8 cellular contexts compared by ENCODE assay signal in genomic region chr22:38870312-38870741, GRCh38. TPM values are rescaled to one million over a fixed set of nuclear protein-coding genes. Genes with fewer than 3 reads are reported as not detected.
A peak's percentile ranks its signal among the peaks of the same experiment; 100 is the strongest.
DNase-seq lines count a peak whose midpoint lies in the region; ATAC-seq, FAIRE-seq and TF ChIP-seq lines count a peak whose summit lies in the region.

No MANE protein-coding gene starts in this region.

- peak overlapping the region; percentile 83 for H3K4me3 Mint-ChIP-seq in activated T-helper 1 cell treated with anti-CD3 and anti-CD28 coated beads, Interleukin-12 subunit alpha, Interleukin-12 subunit beta, Interleukin-2, Interleukin-4 antibody, amounts not matched to agents 30 ng/mL and 10 ng/mL and 1 ng/mL, durations not matched to agents 14 hours and 24 hours and 36 hours
- peak overlapping the region; percentile 87 to 96 (median 90) for H3K4me3 Mint-ChIP-seq in naive thymus-derived CD4-positive, alpha-beta T cell

- ATAC-seq in naive thymus-derived CD4-positive, alpha-beta T cell = peak; percentile 69
- ATAC-seq in GM19452 (IDR thresholded peaks at IDR 0.05; ENCODE audit: unreplicated experiment) = no peak

- peak overlapping the region; percentile 91 for H3K27ac Mint-ChIP-seq in activated T-helper 1 cell treated with anti-CD3 and anti-CD28 coated beads, Interleukin-12 subunit alpha, Interleukin-12 subunit beta, Interleukin-2, Interleukin-4 antibody, amounts not matched to agents 30 ng/mL and 10 ng/mL and 1 ng/mL, durations not matched to agents 14 hours and 24 hours and 36 hours
- peak overlapping the region; percentile 54 to 91 (median 81) for H3K27ac Mint-ChIP-seq in naive thymus-derived CD4-positive, alpha-beta T cell

- H3K4me3 ChIP-seq in fibroblast of mammary gland (ENCODE audit: control insufficient read depth, low read depth, low read length) = peak overlapping the region; percentile 64
- H3K4me3 ChIP-seq in naive thymus-derived CD4-positive, alpha-beta T cell (ENCODE audit: low read length) = peak overlapping the region; percentile 46

- no peaks in the 10 kb centered on the region for H3K27me3 ChIP-seq in naive thymus-derived CD4-positive, alpha-beta T cell (ENCODE audit: control insufficient read depth in 2 of 2, insufficient read depth in 2 of 2, low read length in 2 of 2)

- H3K9me3 ChIP-seq in naive thymus-derived CD4-positive, alpha-beta T cell (ENCODE audit: control insufficient read depth in 2 of 3, low read length in 3 of 3) = no peaks in the 10 kb centered on the region

- DNase-seq in LHCN-M2 (ENCODE audit: low read depth) = peak; percentile 77
- DNase-seq in RPMI8226 = peak; percentile 87
- DNase-seq in activated T-helper 1 cell treated with anti-CD3 and anti-CD28 coated beads, Interleukin-12 subunit alpha, Interleukin-12 subunit beta, Interleukin-2, Interleukin-4 antibody, amounts not matched to agents 30 ng/mL and 10 ng/mL and 1 ng/mL, durations not matched to agents 14 hours and 24 hours and 36 hours (ENCODE audit: low spot score) = peak; percentile 77
- DNase-seq in fibroblast of mammary gland (ENCODE audit: low read depth) = peak; percentile 81
- peak; percentile 63 to 84 (median 77) for DNase-seq in naive thymus-derived CD4-positive, alpha-beta T cell
- peak; percentile 80 to 81 for DNase-seq in stimulated activated CD8-positive, alpha-beta memory T cell treated with anti-CD3 and anti-CD28 coated beads, Interleukin-7, amount 100 ng/mL, for 4 hours (ENCODE audit: low read depth in 2 of 2)

- H3K27me3 Mint-ChIP-seq in activated T-helper 1 cell treated with anti-CD3 and anti-CD28 coated beads, Interleukin-12 subunit alpha, Interleukin-12 subunit beta, Interleukin-2, Interleukin-4 antibody, amounts not matched to agents 30 ng/mL and 10 ng/mL and 1 ng/mL, durations not matched to agents 14 hours and 24 hours and 36 hours (ENCODE audit: insufficient read depth) = no peaks in the 10 kb centered on the region
- peaks cover 0 to 16% (median 0%) of the 10 kb centered on the region in 5 donors for H3K27me3 Mint-ChIP-seq in naive thymus-derived CD4-positive, alpha-beta T cell

- TF ChIP-seq CTCF in fibroblast of mammary gland (conservative IDR thresholded peaks at IDR 0.05; ENCODE audit: control insufficient read depth, insufficient read depth, low read depth, low read length) = peak; percentile 95

- H3K4me1 Mint-ChIP-seq in activated T-helper 1 cell treated with anti-CD3 and anti-CD28 coated beads, Interleukin-12 subunit alpha, Interleukin-12 subunit beta, Interleukin-2, Interleukin-4 antibody, amounts not matched to agents 30 ng/mL and 10 ng/mL and 1 ng/mL, durations not matched to agents 14 hours and 24 hours and 36 hours (ENCODE audit: low read depth) = peaks cover 53% of the 10 kb centered on the region
- H3K4me1 Mint-ChIP-seq in naive thymus-derived CD4-positive, alpha-beta T cell = peaks cover 35 to 55% (median 49%) of the 10 kb centered on the region in 7 donors

- peak; percentile 93 for FAIRE-seq in G401.6 (lab: Jason Lieb, UNC)

- H3K36me3 ChIP-seq in naive thymus-derived CD4-positive, alpha-beta T cell (ENCODE audit: control insufficient read depth in 2 of 3, insufficient read depth in 3 of 3, low read length in 3 of 3) = peaks cover 0 to 34% (median 3%) of the 10 kb centered on the region in 3 experiments

- H3K4me1 ChIP-seq in naive thymus-derived CD4-positive, alpha-beta T cell (ENCODE audit: control insufficient read depth in 2 of 2, insufficient read depth in 2 of 2, low read length in 2 of 2) = peaks cover 28 to 34% of the 10 kb centered on the region in 2 donors

- intact Hi-C loops in activated T-helper 1 cell treated with anti-CD3 and anti-CD28 coated beads, Interleukin-12 subunit alpha, Interleukin-12 subunit beta, Interleukin-2, Interleukin-4 antibody, amounts not matched to agents 30 ng/mL and 10 ng/mL and 1 ng/mL, durations not matched to agents 14 hours and 24 hours and 36 hours (cut with micrococcal nuclease) = loop anchor here (1.0 kb wide), 5 partner anchors 84 to 449 kb away; partner anchors contain the start of genes RPL3 and SUN2
- intact Hi-C loops in naive thymus-derived CD4-positive, alpha-beta T cell (cut with micrococcal nuclease) = loop anchor here (1.0 to 10.0 kb wide), 13 partner anchors 56 to 1263 kb away; partner anchors contain the start of genes ATF4 (in 1 of the 2) and GGA1 (in 1 of the 2)

- POLR2A ChIA-PET in naive thymus-derived CD4-positive, alpha-beta T cell (lab: Charles Lee) = interaction anchor here (0.5 to 2.4 kb wide), 14 partner anchors 27 to 467 kb away, joined by 3 to 14 read pairs (median 4); partner anchors contain the start of genes APOBEC3C, CBX7 and RPL3

- H3K36me3 Mint-ChIP-seq in activated T-helper 1 cell treated with anti-CD3 and anti-CD28 coated beads, Interleukin-12 subunit alpha, Interleukin-12 subunit beta, Interleukin-2, Interleukin-4 antibody, amounts not matched to agents 30 ng/mL and 10 ng/mL and 1 ng/mL, durations not matched to agents 14 hours and 24 hours and 36 hours (ENCODE audit: low read depth) = peaks cover 21% of the 10 kb centered on the region
- H3K36me3 Mint-ChIP-seq in naive thymus-derived CD4-positive, alpha-beta T cell = peaks cover 0 to 3% (median 0%) of the 10 kb centered on the region in 5 donors

- peak overlapping the region; percentile 73 for H3K27ac ChIP-seq in naive thymus-derived CD4-positive, alpha-beta T cell (ENCODE audit: low read depth, low read length)

- CTCF ChIA-PET in naive thymus-derived CD4-positive, alpha-beta T cell (lab: Charles Lee) = interaction anchor here (0.5 to 4.5 kb wide), 28 partner anchors 8 to 664 kb away, joined by 3 to 94 read pairs (median 4); no protein-coding TSS in a partner anchor

- no peaks in the 10 kb centered on the region for H3K9me3 Mint-ChIP-seq in activated T-helper 1 cell treated with anti-CD3 and anti-CD28 coated beads, Interleukin-12 subunit alpha, Interleukin-12 subunit beta, Interleukin-2, Interleukin-4 antibody, amounts not matched to agents 30 ng/mL and 10 ng/mL and 1 ng/mL, durations not matched to agents 14 hours and 24 hours and 36 hours
- H3K9me3 Mint-ChIP-seq in naive thymus-derived CD4-positive, alpha-beta T cell = no peaks in the 10 kb centered on the region

RNA-seq across cellular contexts. Expression of gene CBX6, which starts 1.7 kb away (rescaled TPM):
- 29.0 TPM in 2 replicates for total RNA-seq in LHCN-M2 (2014; rRNA removed)
- polyA plus RNA-seq in LHCN-M2 (2012) = 19.7 TPM
- 171 and 178 TPM in 2 replicates for total RNA-seq in activated T-helper 1 cell treated with anti-CD3 and anti-CD28 coated beads, Interleukin-12 subunit alpha, Interleukin-12 subunit beta, Interleukin-2, Interleukin-4 antibody, amounts not matched to agents 30 ng/mL and 10 ng/mL and 1 ng/mL, durations not matched to agents 14 hours and 24 hours and 36 hours
- 10 to 100 TPM; 41.7 to 77.0 (median 73.4) TPM for total RNA-seq in naive thymus-derived CD4-positive, alpha-beta T cell
- polyA plus RNA-seq in naive thymus-derived CD4-positive, alpha-beta T cell = 1 to 10 TPM; 6.3 to 7.2 TPM

RNA-seq across cellular contexts. Expression of gene NPTXR, which starts 26.5 kb away (rescaled TPM):
- 0.06 and 0.23 TPM in 2 replicates for total RNA-seq in LHCN-M2 (2014; rRNA removed)
- polyA plus RNA-seq in LHCN-M2 (2012) = 0.38 TPM
- 1.2 and 1.3 TPM in 2 replicates for total RNA-seq in activated T-helper 1 cell treated with anti-CD3 and anti-CD28 coated beads, Interleukin-12 subunit alpha, Interleukin-12 subunit beta, Interleukin-2, Interleukin-4 antibody, amounts not matched to agents 30 ng/mL and 10 ng/mL and 1 ng/mL, durations not matched to agents 14 hours and 24 hours and 36 hours
- 10 to 100 TPM in 2 of 5 experiments, 1 to 10 TPM in 2, under 1 TPM in 1; 0.85 to 12.9 (median 7.8) TPM for total RNA-seq in naive thymus-derived CD4-positive, alpha-beta T cell
- 1 to 10 TPM; 1.1 to 1.4 TPM for polyA plus RNA-seq in naive thymus-derived CD4-positive, alpha-beta T cell
